ENCODE assay signal across 12 cellular contexts in the genomic region with DNA sequence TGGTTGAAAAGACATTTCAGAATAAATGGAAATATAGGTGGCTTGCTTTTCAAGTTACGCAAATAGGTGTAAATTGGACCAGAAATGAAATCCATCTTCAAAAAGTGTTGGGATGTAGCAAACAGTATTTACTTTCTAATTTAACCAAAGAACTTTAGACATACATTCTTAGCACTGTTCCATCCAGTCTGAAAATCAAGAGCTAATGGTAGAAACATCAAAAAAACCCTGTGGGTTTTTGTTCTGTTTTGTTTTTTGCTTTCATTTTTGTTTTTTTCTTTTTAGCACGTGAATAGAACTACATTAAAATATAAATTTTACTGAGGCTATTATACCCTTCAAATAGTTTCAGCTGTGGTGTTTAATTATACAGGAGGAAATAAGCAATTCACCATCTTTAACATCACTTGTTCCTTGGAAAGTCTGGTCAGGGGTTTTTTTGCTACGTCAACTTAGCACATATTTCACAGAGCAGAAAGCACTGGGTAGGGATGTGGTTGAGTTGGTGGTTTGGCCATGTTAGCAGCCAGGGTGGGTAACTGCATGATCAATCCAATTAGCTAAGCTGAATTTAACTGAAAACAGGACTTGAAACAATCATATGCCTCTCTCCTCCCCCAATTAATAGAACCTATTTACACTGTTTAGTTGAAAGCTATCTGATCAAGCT.
DNase-seq lines count a peak whose midpoint lies in the region; ATAC-seq, FAIRE-seq and TF ChIP-seq lines count a peak whose summit lies in the region.
"Had no signal": no experiment of that assay in that cellular context is flagged by ENCODE, and none has a peak within 500 bp of the region (broad histone marks: within the 10 kb centered on the region; RNA-seq: fewer than 3 reads in every experiment).

No MANE protein-coding gene starts in this region.

- TF ChIP-seq CTCF in gastrocnemius medialis (IDR thresholded peaks at IDR 0.05 in 4 of 5, conservative IDR thresholded peaks at IDR 0.05 in 1 of 5): no peak

- peaks cover 7% of the 10 kb centered on the region for H3K27me3 Mint-ChIP-seq in activated CD4-positive, alpha-beta memory T cell treated with anti-CD3 and anti-CD28 coated beads, Interleukin-2, amount 10 ng/mL, durations not matched to agents 7 days and 5 days

- in situ Hi-C loops in gastrocnemius medialis (cut with MboI; ENCODE audit: low sequenced_read_pairs in 4 of 4): no loop called here

- H3K27me3 ChIP-seq in gastrocnemius medialis: no peaks in the 10 kb centered on the region

- H3K4me3 ChIP-seq in gastrocnemius medialis: no peak overlapping the region
- H3K4me3 ChIP-seq: dorsolateral prefrontal cortex, K562 had no signal

- POLR2A ChIA-PET in activated CD4-positive, alpha-beta memory T cell treated with anti-CD3 and anti-CD28 coated beads, Interleukin-2, amount 10 ng/mL, durations not matched to agents 7 days and 5 days (lab: Charles Lee): no interaction called here

- ATAC-seq in HG02970 (IDR thresholded peaks at IDR 0.05; ENCODE audit: low FRiP score, unreplicated experiment) (peak; percentile 68), gastrocnemius medialis (no peak)
- ATAC-seq: K562 had no signal

- H3K4me1 Mint-ChIP-seq in activated CD4-positive, alpha-beta memory T cell treated with anti-CD3 and anti-CD28 coated beads, Interleukin-2, amount 10 ng/mL, durations not matched to agents 7 days and 5 days: peaks cover 7% of the 10 kb centered on the region

- no peaks in the 10 kb centered on the region for H3K4me1 ChIP-seq in gastrocnemius medialis

- no peak overlapping the region for H3K27ac ChIP-seq in gastrocnemius medialis
- H3K27ac ChIP-seq: dorsolateral prefrontal cortex had no signal

- CTCF ChIA-PET in activated CD4-positive, alpha-beta memory T cell treated with anti-CD3 and anti-CD28 coated beads, Interleukin-2, amount 10 ng/mL, durations not matched to agents 7 days and 5 days (lab: Charles Lee): no interaction called here

- peaks cover 4% of the 10 kb centered on the region for H3K9me3 Mint-ChIP-seq in activated CD4-positive, alpha-beta memory T cell treated with anti-CD3 and anti-CD28 coated beads, Interleukin-2, amount 10 ng/mL, durations not matched to agents 7 days and 5 days

- TF ChIP-seq POLR2A in H54 (IDR thresholded peaks at IDR 0.05; ENCODE audit: low read depth, low read length) (no peak), gastrocnemius medialis (IDR thresholded peaks at IDR 0.05) (no peak)

- intact Hi-C loops in gastrocnemius medialis (cut with DNase I; ENCODE audit: low total_unique reads): no loop called here

- H3K36me3 ChIP-seq in gastrocnemius medialis: no peaks in the 10 kb centered on the region

- no peak overlapping the region for H3K27ac Mint-ChIP-seq in activated CD4-positive, alpha-beta memory T cell treated with anti-CD3 and anti-CD28 coated beads, Interleukin-2, amount 10 ng/mL, durations not matched to agents 7 days and 5 days

- no peaks in the 10 kb centered on the region for H3K36me3 Mint-ChIP-seq in activated CD4-positive, alpha-beta memory T cell treated with anti-CD3 and anti-CD28 coated beads, Interleukin-2, amount 10 ng/mL, durations not matched to agents 7 days and 5 days (ENCODE audit: low read depth)

- no peak overlapping the region for H3K4me3 Mint-ChIP-seq in activated CD4-positive, alpha-beta memory T cell treated with anti-CD3 and anti-CD28 coated beads, Interleukin-2, amount 10 ng/mL, durations not matched to agents 7 days and 5 days

- no peaks in the 10 kb centered on the region for H3K9me3 ChIP-seq in gastrocnemius medialis

- FAIRE-seq in GM18507 (lab: Jason Lieb, UNC) (peak; percentile 60), H54 (lab: Jason Lieb, UNC) (no peak)
- FAIRE-seq: frontal cortex, GM12891, K562 had no signal

- DNase-seq in GM18507 (ENCODE audit: extremely low spot score, insufficient read length, low read depth) (no peak), GM19238 (ENCODE audit: insufficient read length, low spot score) (peak; percentile 13), NCI-H345 treated with DMSO at 0.1 percent for 48 hours (lab: John Stamatoyannopoulos, UW; ENCODE audit: unreplicated experiment) (no peak), H54 (ENCODE audit: insufficient read length, low spot score) (no peak), gastrocnemius medialis (no peak)
- DNase-seq in activated CD4-positive, alpha-beta memory T cell treated with anti-CD3 and anti-CD28 coated beads, Interleukin-2, amount 10 ng/mL, durations not matched to agents 7 days and 5 days: peak; percentile 42
- DNase-seq: dorsolateral prefrontal cortex, NCI-H226 had no signal

Comparison
In these comparisons a context has a peak if more than half of its experiments do, and no peak if none do; other contexts are left out.
1. DNase-seq: peak in GM19238 (single experiment) and activated CD4-positive, alpha-beta memory T cell treated with anti-CD3 and anti-CD28 coated beads, Interleukin-2, amount 10 ng/mL, durations not matched to agents 7 days and 5 days (single experiment); none in GM18507 (single experiment), NCI-H345 treated with DMSO at 0.1 percent for 48 hours (single experiment), H54 (single experiment) and gastrocnemius medialis (0 of 2).